Comparison of ENCODE assay signal across 1 cellular context in genomic region chr3:112644453-112644852, GRCh38.
TF ChIP-seq lines count a peak whose summit lies in the region.

No MANE protein-coding gene starts in this region.

TF ChIP-seq in GM23338, 12 proteins besides CTCF, POLR2A, EP300 and RAD21 (continued from another document):
- TF ChIP-seq REST (IDR thresholded peaks at IDR 0.05; ENCODE audit: unreplicated experiment) (no peak), JUNB (IDR thresholded peaks at IDR 0.05; ENCODE audit: unreplicated experiment) (no peak), NANOG (IDR thresholded peaks at IDR 0.05; ENCODE audit: borderline replicate concordance) (no peak), POLR2AphosphoS5 (IDR thresholded peaks at IDR 0.05; ENCODE audit: low read depth) (no peak), EZH2phosphoT487 (IDR thresholded peaks at IDR 0.05; ENCODE audit: unreplicated experiment) (no peak), EZH2 (IDR thresholded peaks at IDR 0.05; ENCODE audit: low read depth, unreplicated experiment) (no peak)
